16 cellular contexts compared by ENCODE assay signal in the genomic region with DNA sequence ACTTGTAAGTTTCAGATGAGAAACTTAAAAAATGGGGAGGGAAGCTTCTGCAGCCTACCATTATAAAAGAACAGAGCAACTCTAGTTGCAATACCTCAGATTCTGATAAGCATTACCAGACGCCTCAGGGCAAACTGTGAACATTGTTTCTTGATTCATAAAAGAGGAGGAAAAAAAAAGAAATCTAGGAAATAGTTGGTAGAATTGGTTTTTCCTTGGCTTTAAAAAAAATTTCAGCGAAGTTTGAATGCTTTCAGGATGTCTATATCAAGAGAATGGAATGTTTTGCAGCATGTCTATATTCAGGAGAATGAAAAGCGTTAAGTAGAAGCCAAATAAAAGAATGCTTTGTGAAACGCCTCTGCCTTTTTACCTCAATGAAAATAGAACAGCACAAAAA. TPM values are rescaled to one million over a fixed set of nuclear protein-coding genes. Genes with fewer than 3 reads are reported as not detected.
DNase-seq lines count a peak whose midpoint lies in the region; ATAC-seq, FAIRE-seq and TF ChIP-seq lines count a peak whose summit lies in the region.
"Had no signal": no experiment of that assay in that cellular context is flagged by ENCODE, and none has a peak within 500 bp of the region (broad histone marks: within the 10 kb centered on the region; RNA-seq: fewer than 3 reads in every experiment).

No MANE protein-coding gene starts in this region.

- no peak overlapping the region for H3K4me3 Mint-ChIP-seq in WTC11
- H3K4me3 Mint-ChIP-seq in nephron progenitor cell: no peak overlapping the region
- H3K4me3 Mint-ChIP-seq: CD14-positive monocyte had no signal

- H3K27ac Mint-ChIP-seq in WTC11 (no peak overlapping the region), nephron progenitor cell (no peak overlapping the region)
- H3K27ac Mint-ChIP-seq: CD14-positive monocyte had no signal

- H3K4me1 ChIP-seq in SJSA1 (replicated peaks): peaks cover 16% of the 10 kb centered on the region

- H3K4me3 ChIP-seq in BJ (ENCODE audit: low read depth, low read length) (no peak overlapping the region), SJSA1 (no peak overlapping the region), dorsolateral prefrontal cortex (no peak overlapping the region), coronary artery (no peak overlapping the region)
- H3K4me3 ChIP-seq: MG63 had no signal

- no peaks in the 10 kb centered on the region for H3K9me3 ChIP-seq in SJSA1 (replicated peaks)
- H3K9me3 ChIP-seq: MG63 had no signal

- H3K4me1 Mint-ChIP-seq in WTC11: no peaks in the 10 kb centered on the region
- peaks cover 5% of the 10 kb centered on the region for H3K4me1 Mint-ChIP-seq in nephron progenitor cell

- H3K9me3 Mint-ChIP-seq in WTC11 (no peaks in the 10 kb centered on the region), nephron progenitor cell (peaks cover 14% of the 10 kb centered on the region)

- H3K36me3 ChIP-seq in BJ (ENCODE audit: control insufficient read depth, insufficient read depth, low read length): no peaks in the 10 kb centered on the region
- H3K36me3 ChIP-seq in SJSA1: no peaks in the 10 kb centered on the region
- H3K36me3 ChIP-seq: MG63 had no signal

- H3K27me3 Mint-ChIP-seq in WTC11 (ENCODE audit: low read depth) (peaks cover 42% of the 10 kb centered on the region), nephron progenitor cell (ENCODE audit: low read depth, poor library complexity) (no peaks in the 10 kb centered on the region)

- no peak for ATAC-seq in WTC11

- H3K27me3 ChIP-seq in BJ (ENCODE audit: control insufficient read depth, insufficient read depth, low read length): 0 out of 2 replicates have a peak, but pooled peaks cover 1% of the 10 kb centered on the region
- H3K27me3 ChIP-seq in SJSA1 (replicated peaks): no peaks in the 10 kb centered on the region
- H3K27me3 ChIP-seq in dorsolateral prefrontal cortex: no peaks in the 10 kb centered on the region
- H3K27me3 ChIP-seq: MG63 had no signal

- peak; percentile 41 for DNase-seq in BJ (ENCODE audit: low read depth)
- peak; percentile 39 for DNase-seq in HTR-8/SVneo (ENCODE audit: insufficient read length, low spot score)
- DNase-seq in SJSA1 (ENCODE audit: low read depth in 1 of 2, low spot score in 2 of 2): peak in 1 of 2 experiments; percentile 64
- DNase-seq in dorsolateral prefrontal cortex: no peak
- DNase-seq in WTC11 (ENCODE audit: low spot score): no peak
- DNase-seq in coronary artery (ENCODE audit: low spot score): no peak
- DNase-seq in nephron progenitor cell: no peak
- DNase-seq in NCI-H2196 (lab: John Stamatoyannopoulos, UW; ENCODE audit: unreplicated experiment): no peak
- DNase-seq: DMS79, GOT3, MG63, NCI-H1092 treated with DMSO at 0.1 percent for 48 hours, NCI-H1694 treated with DMSO at 0.1 percent for 48 hours, NCI-H446 had no signal

- CTCF ChIA-PET in BJ (lab: Yijun Ruan, JAX): interaction anchor here (0.7 kb wide), 1 partner anchor 111 kb away, joined by 4 read pairs; no protein-coding TSS in a partner anchor
- CTCF ChIA-PET in WTC11 (lab: Charles Lee): no interaction called here

- H3K36me3 Mint-ChIP-seq in WTC11 (no peaks in the 10 kb centered on the region), nephron progenitor cell (ENCODE audit: low read depth) (no peaks in the 10 kb centered on the region)
- H3K36me3 Mint-ChIP-seq: CD14-positive monocyte had no signal

- peak overlapping the region; percentile 25; the same call in 1 of the 2 replicates for H3K27ac ChIP-seq in SJSA1
- H3K27ac ChIP-seq in dorsolateral prefrontal cortex: peak overlapping the region in 48 of 59 donors; percentile 4 to 92 (median 48)
- H3K27ac ChIP-seq in coronary artery: no peak overlapping the region
- H3K27ac ChIP-seq: RWPE1 had no signal

- FAIRE-seq in HTR-8/SVneo (lab: Jason Lieb, UNC): no peak

- TF ChIP-seq CTCF in BJ (IDR thresholded peaks at IDR 0.05; ENCODE audit: insufficient read depth, low read depth, low read length) (no peak), dorsolateral prefrontal cortex (IDR thresholded peaks at IDR 0.05 in 54 of 56, conservative IDR thresholded peaks at IDR 0.05 in 2 of 56; ENCODE audit: low read depth in 1 of 56, partially characterized antibody in 56 of 56) (no peak), WTC11 (IDR thresholded peaks at IDR 0.05) (no peak), coronary artery (IDR thresholded peaks at IDR 0.05) (no peak), nephron progenitor cell (IDR thresholded peaks at IDR 0.05) (no peak)

- POLR2A ChIA-PET in BJ (lab: Charles Lee) (no interaction called here), WTC11 (lab: Charles Lee) (no interaction called here)

- intact Hi-C loops in dorsolateral prefrontal cortex (cut with DNase I): no loop called here

TF ChIP-seq in WTC11, 78 proteins besides CTCF, POLR2A, EP300 and RAD21:
- TF ChIP-seq NFE2L1 (CRISPR knock-in tag; IDR thresholded peaks at IDR 0.05): no peak
- TF ChIP-seq, protein P1, sequence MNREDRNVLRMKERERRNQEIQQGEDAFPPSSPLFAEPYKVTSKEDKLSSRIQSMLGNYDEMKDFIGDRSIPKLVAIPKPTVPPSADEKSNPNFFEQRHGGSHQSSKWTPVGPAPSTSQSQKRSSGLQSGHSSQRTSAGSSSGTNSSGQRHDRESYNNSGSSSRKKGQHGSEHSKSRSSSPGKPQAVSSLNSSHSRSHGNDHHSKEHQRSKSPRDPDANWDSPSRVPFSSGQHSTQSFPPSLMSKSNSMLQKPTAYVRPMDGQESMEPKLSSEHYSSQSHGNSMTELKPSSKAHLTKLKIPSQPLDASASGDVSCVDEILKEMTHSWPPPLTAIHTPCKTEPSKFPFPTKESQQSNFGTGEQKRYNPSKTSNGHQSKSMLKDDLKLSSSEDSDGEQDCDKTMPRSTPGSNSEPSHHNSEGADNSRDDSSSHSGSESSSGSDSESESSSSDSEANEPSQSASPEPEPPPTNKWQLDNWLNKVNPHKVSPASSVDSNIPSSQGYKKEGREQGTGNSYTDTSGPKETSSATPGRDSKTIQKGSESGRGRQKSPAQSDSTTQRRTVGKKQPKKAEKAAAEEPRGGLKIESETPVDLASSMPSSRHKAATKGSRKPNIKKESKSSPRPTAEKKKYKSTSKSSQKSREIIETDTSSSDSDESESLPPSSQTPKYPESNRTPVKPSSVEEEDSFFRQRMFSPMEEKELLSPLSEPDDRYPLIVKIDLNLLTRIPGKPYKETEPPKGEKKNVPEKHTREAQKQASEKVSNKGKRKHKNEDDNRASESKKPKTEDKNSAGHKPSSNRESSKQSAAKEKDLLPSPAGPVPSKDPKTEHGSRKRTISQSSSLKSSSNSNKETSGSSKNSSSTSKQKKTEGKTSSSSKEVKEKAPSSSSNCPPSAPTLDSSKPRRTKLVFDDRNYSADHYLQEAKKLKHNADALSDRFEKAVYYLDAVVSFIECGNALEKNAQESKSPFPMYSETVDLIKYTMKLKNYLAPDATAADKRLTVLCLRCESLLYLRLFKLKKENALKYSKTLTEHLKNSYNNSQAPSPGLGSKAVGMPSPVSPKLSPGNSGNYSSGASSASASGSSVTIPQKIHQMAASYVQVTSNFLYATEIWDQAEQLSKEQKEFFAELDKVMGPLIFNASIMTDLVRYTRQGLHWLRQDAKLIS (CRISPR knock-in tag; IDR thresholded peaks at IDR 0.05; ENCODE audit: borderline replicate concordance): no peak
- TF ChIP-seq, protein P2, sequence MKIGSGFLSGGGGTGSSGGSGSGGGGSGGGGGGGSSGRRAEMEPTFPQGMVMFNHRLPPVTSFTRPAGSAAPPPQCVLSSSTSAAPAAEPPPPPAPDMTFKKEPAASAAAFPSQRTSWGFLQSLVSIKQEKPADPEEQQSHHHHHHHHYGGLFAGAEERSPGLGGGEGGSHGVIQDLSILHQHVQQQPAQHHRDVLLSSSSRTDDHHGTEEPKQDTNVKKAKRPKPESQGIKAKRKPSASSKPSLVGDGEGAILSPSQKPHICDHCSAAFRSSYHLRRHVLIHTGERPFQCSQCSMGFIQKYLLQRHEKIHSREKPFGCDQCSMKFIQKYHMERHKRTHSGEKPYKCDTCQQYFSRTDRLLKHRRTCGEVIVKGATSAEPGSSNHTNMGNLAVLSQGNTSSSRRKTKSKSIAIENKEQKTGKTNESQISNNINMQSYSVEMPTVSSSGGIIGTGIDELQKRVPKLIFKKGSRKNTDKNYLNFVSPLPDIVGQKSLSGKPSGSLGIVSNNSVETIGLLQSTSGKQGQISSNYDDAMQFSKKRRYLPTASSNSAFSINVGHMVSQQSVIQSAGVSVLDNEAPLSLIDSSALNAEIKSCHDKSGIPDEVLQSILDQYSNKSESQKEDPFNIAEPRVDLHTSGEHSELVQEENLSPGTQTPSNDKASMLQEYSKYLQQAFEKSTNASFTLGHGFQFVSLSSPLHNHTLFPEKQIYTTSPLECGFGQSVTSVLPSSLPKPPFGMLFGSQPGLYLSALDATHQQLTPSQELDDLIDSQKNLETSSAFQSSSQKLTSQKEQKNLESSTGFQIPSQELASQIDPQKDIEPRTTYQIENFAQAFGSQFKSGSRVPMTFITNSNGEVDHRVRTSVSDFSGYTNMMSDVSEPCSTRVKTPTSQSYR (CRISPR knock-in tag; IDR thresholded peaks at IDR 0.05): no peak
- TF ChIP-seq SMAD4 (CRISPR knock-in tag; IDR thresholded peaks at IDR 0.05): no peak
- no peak for TF ChIP-seq ZNF416 (CRISPR knock-in tag; IDR thresholded peaks at IDR 0.05)
- no peak for TF ChIP-seq OVOL2 (CRISPR knock-in tag; IDR thresholded peaks at IDR 0.05; ENCODE audit: borderline replicate concordance)
- no peak for TF ChIP-seq TCF7 (CRISPR knock-in tag; IDR thresholded peaks at IDR 0.05; ENCODE audit: low read depth)
- no peak for TF ChIP-seq NR1H2 (CRISPR knock-in tag; IDR thresholded peaks at IDR 0.05)
TF ChIP-seq in WTC11: peak in this region for 0.

RNA-seq across cellular contexts. Expression of a gene that starts 17.5 kb away (rescaled TPM):
- 54.2 and 63.3 TPM in 2 replicates for polyA plus RNA-seq in BJ (2011; rRNA removed)
- polyA minus RNA-seq in BJ (2011; rRNA and poly(A)+ RNA removed): 72.5 and 98.5 TPM in 2 replicates
- total RNA-seq in SJSA1 (2014; rRNA removed; shearing (Covaris generic)): 298 and 397 TPM in 2 replicates
- total RNA-seq in dorsolateral prefrontal cortex (100 to 1,000 TPM in 72 of 120 experiments, 10 to 100 TPM in 48; 26.6 to 509 (median 114) TPM), WTC11 (2021) (72.8 to 81.1 TPM (median 73.3 TPM) in 3 replicates)

Comparison
In these comparisons a context has a peak if more than half of its experiments do, and no peak if none do; other contexts are left out.
1. DNase-seq: peak in BJ (single experiment) and HTR-8/SVneo (single experiment); none in dorsolateral prefrontal cortex (0 of 10), WTC11 (single experiment), coronary artery (single experiment), nephron progenitor cell (single experiment) and NCI-H2196 (single experiment).
2. H3K27ac ChIP-seq: peak in SJSA1 (single experiment) and dorsolateral prefrontal cortex (48 of 59); none in coronary artery (0 of 2).